In genomic region chr7:78115876-78116275, GRCh38 we compare ENCODE assay signal across 34 cellular contexts.
"Had no signal": no experiment of that assay in that cellular context is flagged by ENCODE, and none has a peak within 500 bp of the region (broad histone marks: within the 10 kb centered on the region; RNA-seq: fewer than 3 reads in every experiment).

No MANE protein-coding gene starts in this region.

- H3K27me3 Mint-ChIP-seq: brain had no signal

- H3K9me3 ChIP-seq: ascending aorta had no signal

- H3K36me3 Mint-ChIP-seq: activated CD4-positive, alpha-beta memory T cell treated with anti-CD3 and anti-CD28 coated beads for 36 hours; activated naive CD4-positive, alpha-beta T cell treated with anti-CD3 and anti-CD28 coated beads, Interleukin-2, amount 50 U/mL, for 72 hours; activated naive CD8-positive, alpha-beta T cell treated with anti-CD3 and anti-CD28 coated beads for 36 hours had no signal

- H3K27ac ChIP-seq: ascending aorta, VCaP had no signal

- H3K4me1 ChIP-seq: ascending aorta had no signal

- H3K4me3 Mint-ChIP-seq: activated B cell treated with CpG ODN at 0.5 μM for 24 hours; activated CD4-positive, alpha-beta memory T cell treated with anti-CD3 and anti-CD28 coated beads for 36 hours; activated CD4-positive, alpha-beta T cell treated with anti-CD3 and anti-CD28 coated beads, Interleukin-2, amount 10 ng/mL, durations not matched to agents 24 days and 14 days; activated CD8-positive, alpha-beta T cell treated with anti-CD3 and anti-CD28 coated beads for 36 hours; activated naive CD4-positive, alpha-beta T cell treated with anti-CD3 and anti-CD28 coated beads for 36 hours; activated naive CD8-positive, alpha-beta T cell treated with anti-CD3 and anti-CD28 coated beads for 36 hours; activated T-cell treated with anti-CD3 and anti-CD28 coated beads, Interleukin-2, amount 50 U/mL, for 4 hours; activated T-cell treated with anti-CD3 and anti-CD28 coated beads, Interleukin-2, amount 50 U/mL, for 72 hours; activated T-helper 1 cell treated with anti-CD3 and anti-CD28 coated beads, Interleukin-12 subunit alpha, Interleukin-12 subunit beta, Interleukin-2, Interleukin-4 antibody, amounts not matched to agents 30 ng/mL and 10 ng/mL and 1 ng/mL, durations not matched to agents 14 hours and 24 hours and 36 hours; activated T-helper 17 cell treated with anti-CD3 and anti-CD28 coated beads, Interleukin-2, amount 50 U/mL, for 72 hours; brain; T-helper 1 cell treated with Interleukin-12 subunit alpha and Interleukin-12 subunit beta and Interleukin-4 antibody, amounts not matched to agents 30 μg/mL and 1 μg/mL, for 36 hours; T-helper 2 cell treated with Interferon-gamma antibody and Interleukin-4, amounts not matched to agents 5 μg/mL and 100 μg/mL, for 36 hours had no signal

- ATAC-seq: activated CD8-positive, alpha-beta T cell treated with anti-CD3 and anti-CD28 coated beads for 36 hours; activated naive CD4-positive, alpha-beta T cell treated with anti-CD3 and anti-CD28 coated beads, Interleukin-2, amount 50 U/mL, for 72 hours; activated T-cell treated with anti-CD3 and anti-CD28 coated beads, Interleukin-2, amount 50 U/mL, for 4 hours; activated T-cell treated with anti-CD3 and anti-CD28 coated beads, Interleukin-2, amount 50 U/mL, for 72 hours; activated T-helper 17 cell treated with anti-CD3 and anti-CD28 coated beads, Interleukin-2, amount 50 U/mL, for 72 hours had no signal

- H3K9me3 Mint-ChIP-seq: activated B cell treated with CpG ODN at 0.5 μM for 24 hours; activated CD4-positive, alpha-beta memory T cell treated with anti-CD3 and anti-CD28 coated beads for 36 hours; activated CD4-positive, alpha-beta T cell treated with anti-CD3 and anti-CD28 coated beads, Interleukin-2, amount 10 ng/mL, durations not matched to agents 24 days and 14 days; activated CD8-positive, alpha-beta T cell treated with anti-CD3 and anti-CD28 coated beads for 36 hours; activated naive CD4-positive, alpha-beta T cell treated with anti-CD3 and anti-CD28 coated beads for 36 hours; activated naive CD4-positive, alpha-beta T cell treated with anti-CD3 and anti-CD28 coated beads, Interleukin-2, amount 50 U/mL, for 72 hours; activated T-cell treated with anti-CD3 and anti-CD28 coated beads, Interleukin-2, amount 50 U/mL, for 4 hours; activated T-cell treated with anti-CD3 and anti-CD28 coated beads, Interleukin-2, amount 50 U/mL, for 72 hours; activated T-helper 1 cell treated with anti-CD3 and anti-CD28 coated beads, Interleukin-12 subunit alpha, Interleukin-12 subunit beta, Interleukin-2, Interleukin-4 antibody, amounts not matched to agents 30 ng/mL and 10 ng/mL and 1 ng/mL, durations not matched to agents 14 hours and 24 hours and 36 hours; activated T-helper 17 cell treated with anti-CD3 and anti-CD28 coated beads, Interleukin-2, amount 50 U/mL, for 72 hours; brain; T-helper 1 cell treated with Interleukin-12 subunit alpha and Interleukin-12 subunit beta and Interleukin-4 antibody, amounts not matched to agents 30 μg/mL and 1 μg/mL, for 36 hours; T-helper 2 cell treated with Interferon-gamma antibody and Interleukin-4, amounts not matched to agents 5 μg/mL and 100 μg/mL, for 36 hours had no signal

- H3K36me3 ChIP-seq: ascending aorta had no signal

- FAIRE-seq: TTC549 had no signal

- H3K27ac Mint-ChIP-seq: activated B cell treated with CpG ODN at 0.5 μM for 24 hours; activated CD4-positive, alpha-beta memory T cell treated with anti-CD3 and anti-CD28 coated beads for 36 hours; activated CD4-positive, alpha-beta T cell treated with anti-CD3 and anti-CD28 coated beads, Interleukin-2, amount 10 ng/mL, durations not matched to agents 24 days and 14 days; activated CD8-positive, alpha-beta T cell treated with anti-CD3 and anti-CD28 coated beads for 36 hours; activated naive CD4-positive, alpha-beta T cell treated with anti-CD3 and anti-CD28 coated beads for 36 hours; activated naive CD4-positive, alpha-beta T cell treated with anti-CD3 and anti-CD28 coated beads, Interleukin-2, amount 50 U/mL, for 72 hours; activated naive CD8-positive, alpha-beta T cell treated with anti-CD3 and anti-CD28 coated beads for 36 hours; activated T-cell treated with anti-CD3 and anti-CD28 coated beads, Interleukin-2, amount 50 U/mL, for 72 hours; activated T-helper 1 cell treated with anti-CD3 and anti-CD28 coated beads, Interleukin-12 subunit alpha, Interleukin-12 subunit beta, Interleukin-2, Interleukin-4 antibody, amounts not matched to agents 30 ng/mL and 10 ng/mL and 1 ng/mL, durations not matched to agents 14 hours and 24 hours and 36 hours; activated T-helper 17 cell treated with anti-CD3 and anti-CD28 coated beads, Interleukin-2, amount 50 U/mL, for 72 hours; brain; T-helper 1 cell treated with Interleukin-12 subunit alpha and Interleukin-12 subunit beta and Interleukin-4 antibody, amounts not matched to agents 30 μg/mL and 1 μg/mL, for 36 hours; T-helper 2 cell treated with Interferon-gamma antibody and Interleukin-4, amounts not matched to agents 5 μg/mL and 100 μg/mL, for 36 hours had no signal

- H3K4me1 Mint-ChIP-seq: activated B cell treated with CpG ODN at 0.5 μM for 24 hours; activated CD4-positive, alpha-beta T cell treated with anti-CD3 and anti-CD28 coated beads, Interleukin-2, amount 10 ng/mL, durations not matched to agents 24 days and 14 days; activated naive CD8-positive, alpha-beta T cell treated with anti-CD3 and anti-CD28 coated beads for 36 hours; activated T-helper 17 cell treated with anti-CD3 and anti-CD28 coated beads, Interleukin-2, amount 50 U/mL, for 72 hours had no signal

- H3K4me3 ChIP-seq: ascending aorta had no signal

- H3K27me3 ChIP-seq: ascending aorta had no signal

- DNase-seq: activated B cell treated with CpG ODN at 0.5 μM for 24 hours; activated CD4-positive, alpha-beta memory T cell treated with anti-CD3 and anti-CD28 coated beads for 36 hours; activated CD4-positive, alpha-beta T cell treated with anti-CD3 and anti-CD28 coated beads for 4 hours; activated CD4-positive, alpha-beta T cell treated with anti-CD3 and anti-CD28 coated beads, Interleukin-2, amount 10 ng/mL, durations not matched to agents 24 days and 14 days; activated CD4-positive, alpha-beta T cell treated with anti-CD3 and anti-CD28 coated beads, Interleukin-2, amount 50 U/mL, for 1 hour; activated CD4-positive, alpha-beta T cell treated with anti-CD3 and anti-CD28 coated beads, Interleukin-2, amount 50 U/mL, for 4 hours; activated CD4-positive, CD25-positive, alpha-beta regulatory T cell treated with anti-CD3 and anti-CD28 coated beads, Interleukin-2, amount 50 U/mL, for 72 hours; activated CD8-positive, alpha-beta memory T cell treated with anti-CD3 and anti-CD28 coated beads, Interleukin-2, amount 50 U/mL, for 4 hours; activated CD8-positive, alpha-beta T cell treated with anti-CD3 and anti-CD28 coated beads for 36 hours; activated effector memory CD4-positive, alpha-beta T cell treated with anti-CD3 and anti-CD28 coated beads, Interleukin-2, amount 50 U/mL, for 16 hours; activated gamma-delta T cell treated with Interleukin-2 at 50 U/mL for 16 hours; activated naive CD4-positive, alpha-beta T cell; activated naive CD4-positive, alpha-beta T cell treated with anti-CD3 and anti-CD28 coated beads for 36 hours; activated naive CD4-positive, alpha-beta T cell treated with anti-CD3 and anti-CD28 coated beads, Interleukin-2, amount 50 U/mL, for 16 hours; activated naive CD8-positive, alpha-beta T cell treated with anti-CD3 and anti-CD28 coated beads for 36 hours; activated T-cell treated with anti-CD3 and anti-CD28 coated beads for 4 hours; activated T-cell treated with anti-CD3 and anti-CD28 coated beads, Interleukin-2, amount 50 U/mL, for 1 hour; activated T-cell treated with anti-CD3 and anti-CD28 coated beads, Interleukin-2, amount 50 U/mL, for 4 hours; activated T-cell treated with anti-CD3 and anti-CD28 coated beads, Interleukin-2, amount 50 U/mL, for 72 hours; amygdala; anterior cingulate cortex; central memory CD4-positive, alpha-beta T cell; T-helper 1 cell; T-helper 2 cell; T-helper 9 cell had no signal
